ENCODE assay signal across 10 cellular contexts in the genomic region with DNA sequence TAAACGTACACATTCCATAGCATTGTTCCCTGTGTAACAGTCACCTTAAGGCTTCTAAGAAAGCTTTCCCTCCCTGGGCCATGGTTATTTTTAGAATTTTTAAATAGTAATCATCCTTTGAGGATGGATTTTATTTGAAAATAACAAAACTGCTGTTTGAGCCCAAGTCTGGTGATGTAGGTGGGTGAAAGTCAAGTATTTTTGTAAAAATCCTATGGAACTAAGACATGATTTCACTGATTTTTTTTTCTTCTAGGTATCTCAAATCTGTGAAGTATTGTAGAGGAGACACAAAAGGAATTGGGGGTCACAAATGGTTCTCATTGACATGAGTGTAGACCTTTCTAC. TPM values are rescaled to one million over a fixed set of nuclear protein-coding genes. Genes with fewer than 3 reads are reported as not detected.
DNase-seq lines count a peak whose midpoint lies in the region; FAIRE-seq and TF ChIP-seq lines count a peak whose summit lies in the region.
"Had no signal": no experiment of that assay in that cellular context is flagged by ENCODE, and none has a peak within 500 bp of the region (broad histone marks: within the 10 kb centered on the region; RNA-seq: fewer than 3 reads in every experiment).

No MANE protein-coding gene starts in this region.

- no peak overlapping the region for H2BK20ac ChIP-seq in H1 (ENCODE audit: low read length)

- H3K4me2 ChIP-seq in OCI-LY1 (ENCODE audit: low read length) (peak overlapping the region; percentile 94), H1 (ENCODE audit: insufficient read depth in 1 of 2, low read depth in 2 of 2, low read length in 2 of 2) (peak overlapping the region; percentile 99 to 100; a peak in 3 of 4 replicates)

- H2BK5ac ChIP-seq in H1 (ENCODE audit: low read depth, low read length): no peak overlapping the region

- no peak overlapping the region for H2BK12ac ChIP-seq in H1 (ENCODE audit: low read depth, low read length)

- POLR2A ChIA-PET in CD4-positive, alpha-beta memory T cell (lab: Charles Lee; ENCODE audit: partially characterized antibody): interaction anchor here (0.9 to 14.6 kb wide), 5 partner anchors 53 to 241 kb away, joined by 3 to 245 read pairs (median 6); a partner anchor contains a TSS
- POLR2A ChIA-PET in H1 (lab: Charles Lee; ENCODE audit: partially characterized antibody): no interaction called here
- POLR2A ChIA-PET in GM10248 (lab: Yijun Ruan, JAX): no interaction called here

- peaks cover 36 to 70% of the 10 kb centered on the region in 2 donors for H3K36me3 Mint-ChIP-seq in CD4-positive, alpha-beta memory T cell

- peaks cover 38% of the 10 kb centered on the region for H3K36me3 ChIP-seq in CD4-positive, alpha-beta memory T cell (ENCODE audit: insufficient read depth, low read length)
- H3K36me3 ChIP-seq in OCI-LY1 (ENCODE audit: insufficient read depth, low read length): peaks cover 45% of the 10 kb centered on the region; the same call in 1 of the 2 replicates
- peaks cover 24 to 48% (median 45%) of the 10 kb centered on the region in 4 experiments for H3K36me3 ChIP-seq in H1 (ENCODE audit: control insufficient read depth in 2 of 4, insufficient read depth in 4 of 4, low read length in 3 of 4)
- no peaks in the 10 kb centered on the region for H3K36me3 ChIP-seq in ovary

- H3K9me2 ChIP-seq in OCI-LY1 (ENCODE audit: low read depth, low read length): no peaks in the 10 kb centered on the region

- H3K4me1 ChIP-seq in CD4-positive, alpha-beta memory T cell (ENCODE audit: insufficient read depth, low read length): peaks cover 65% of the 10 kb centered on the region
- H3K4me1 ChIP-seq in OCI-LY1 (ENCODE audit: insufficient read depth, low read length, severe bottlenecking) (peaks cover 71% of the 10 kb centered on the region), H1 (replicated peaks in 1 of 4; ENCODE audit: control insufficient read depth in 3 of 4, insufficient read depth in 4 of 4, low read length in 3 of 4) (peaks cover 0 to 4% (median 0%) of the 10 kb centered on the region in 4 experiments; a peak in 1 of 7 replicates), ovary (ENCODE audit: insufficient read depth) (peaks cover 6% of the 10 kb centered on the region)

- H3K27ac ChIP-seq in CD4-positive, alpha-beta memory T cell (ENCODE audit: low read depth, low read length): peak overlapping the region; percentile 96
- no peak overlapping the region for H3K27ac ChIP-seq in OCI-LY1 (ENCODE audit: low read depth, low read length, poor library complexity, severe bottlenecking)
- no peak overlapping the region for H3K27ac ChIP-seq in H1 (ENCODE audit: low read depth, low read length)
- H3K27ac ChIP-seq in ovary: peak overlapping the region in 1 of 2 donors; percentile 10

- no peaks in the 10 kb centered on the region for H3K27me3 Mint-ChIP-seq in CD4-positive, alpha-beta memory T cell

- H3K27ac Mint-ChIP-seq in CD4-positive, alpha-beta memory T cell: peak overlapping the region; percentile 93 to 100 (median 98)

- H2AFZ ChIP-seq in OCI-LY1 (ENCODE audit: low read length) (no peak overlapping the region), H1 (ENCODE audit: low read length) (no peak overlapping the region)

- no peaks in the 10 kb centered on the region for H3K9me3 ChIP-seq in CD4-positive, alpha-beta memory T cell (ENCODE audit: control insufficient read depth in 1 of 2, low read length in 2 of 2)
- H3K9me3 ChIP-seq in OCI-LY1 (ENCODE audit: low read length) (no peaks in the 10 kb centered on the region), H1 (ENCODE audit: insufficient read depth in 2 of 2, low read depth in 1 of 2, low read length in 1 of 2) (no peaks in the 10 kb centered on the region), ovary (no peaks in the 10 kb centered on the region)

- no peak overlapping the region for H3K4ac ChIP-seq in H1 (replicated peaks; ENCODE audit: insufficient read length, low read depth, low read length)

- no peak overlapping the region for H4K91ac ChIP-seq in H1 (replicated peaks; ENCODE audit: insufficient read length, low read length)

- no peaks in the 10 kb centered on the region for H3K27me3 ChIP-seq in CD4-positive, alpha-beta memory T cell (ENCODE audit: insufficient read depth, low read length)
- H3K27me3 ChIP-seq in OCI-LY1 (ENCODE audit: insufficient read depth, low read length): no peaks in the 10 kb centered on the region
- H3K27me3 ChIP-seq in H1 (replicated peaks in 1 of 4; ENCODE audit: control insufficient read depth in 3 of 4, extremely low read depth in 1 of 4, insufficient read depth in 3 of 4, low read length in 3 of 4): no peaks in the 10 kb centered on the region
- no peaks in the 10 kb centered on the region for H3K27me3 ChIP-seq in ovary

- H3K4me1 Mint-ChIP-seq in CD4-positive, alpha-beta memory T cell: peaks cover 36 to 81% (median 56%) of the 10 kb centered on the region in 4 donors

- peak overlapping the region in 7 of 8 donors; percentile 94 to 100 (median 100) for H3K4me3 Mint-ChIP-seq in CD4-positive, alpha-beta memory T cell

- no peak for DNase-seq in CD4-positive, alpha-beta memory T cell
- DNase-seq in H1 (ENCODE audit: low read depth in 1 of 2, low spot score in 2 of 2) (no peak), ovary (no peak), GM10248 (ENCODE audit: extremely low spot score) (no peak), DMS153 treated with DMSO at 0.1 percent for 48 hours (lab: John Stamatoyannopoulos, UW; ENCODE audit: unreplicated experiment) (no peak), NCI-H1092 treated with DMSO at 0.1 percent for 48 hours (lab: John Stamatoyannopoulos, UW) (no peak), retina (no peak)

- peak overlapping the region; percentile 24; the same call in 1 of the 2 replicates for H3K9ac ChIP-seq in OCI-LY1 (ENCODE audit: low read length)
- no peak overlapping the region for H3K9ac ChIP-seq in H1 (replicated peaks in 1 of 4; ENCODE audit: extremely low read depth in 1 of 4, low read depth in 3 of 4, low read length in 3 of 4)

- no peak overlapping the region for H2BK120ac ChIP-seq in H1 (replicated peaks; ENCODE audit: low read depth, low read length)

- H4K20me1 ChIP-seq in OCI-LY1 (ENCODE audit: insufficient read depth, low read length): no peaks in the 10 kb centered on the region
- peaks cover 0 to 8% of the 10 kb centered on the region in 2 experiments for H4K20me1 ChIP-seq in H1 (replicated peaks in 1 of 2; ENCODE audit: control insufficient read depth in 1 of 2, insufficient read depth in 2 of 2, low read length in 2 of 2)

- no peaks in the 10 kb centered on the region for H3K79me1 ChIP-seq in H1 (ENCODE audit: low read depth, low read length)

- no peaks in the 10 kb centered on the region for H3K9me3 Mint-ChIP-seq in CD4-positive, alpha-beta memory T cell

- H3K79me2 ChIP-seq in OCI-LY1 (ENCODE audit: insufficient read depth, low read length): peaks cover 21% of the 10 kb centered on the region
- H3K79me2 ChIP-seq in H1 (ENCODE audit: control insufficient read depth in 1 of 2, insufficient read depth in 2 of 2, low read length in 2 of 2): peaks cover 21 to 35% of the 10 kb centered on the region in 2 experiments

- H4K8ac ChIP-seq in H1 (ENCODE audit: extremely low read depth, insufficient read depth, low read length): no peak overlapping the region

- no peak for FAIRE-seq in H1 (lab: Jason Lieb, UNC)
- FAIRE-seq: colon, small intestine had no signal

- no peaks in the 10 kb centered on the region for H3F3A ChIP-seq in OCI-LY1 (ENCODE audit: insufficient read depth, low read length)

- TF ChIP-seq EP300 in H1 (IDR thresholded peaks at IDR 0.05; ENCODE audit: borderline replicate concordance in 1 of 2, low read depth in 2 of 2, low read length in 2 of 2): no peak
- TF ChIP-seq EP300 in ovary (IDR thresholded peaks at IDR 0.05): no peak

- no peak overlapping the region for H2AK5ac ChIP-seq in H1 (ENCODE audit: low read depth, low read length)

- H3K56ac ChIP-seq in H1 (replicated peaks; ENCODE audit: insufficient read length, low read depth, low read length): no peak overlapping the region

- TF ChIP-seq POLR2A in H1 (IDR thresholded peaks at IDR 0.05; ENCODE audit: control extremely low read depth in 1 of 2, low read depth in 2 of 2, low read length in 2 of 2) (no peak), ovary (IDR thresholded peaks at IDR 0.05) (no peak)

- CTCF ChIA-PET in CD4-positive, alpha-beta memory T cell (lab: Charles Lee; ENCODE audit: partially characterized antibody): interaction anchor here (0.7 to 17.1 kb wide), 16 partner anchors 9 to 532 kb away, joined by 3 to 339 read pairs (median 4); a partner anchor contains a TSS
- CTCF ChIA-PET in H1 (lab: Charles Lee; ENCODE audit: partially characterized antibody) (interaction anchor here (0.9 to 24.3 kb wide), 10 partner anchors 9 to 206 kb away, joined by 3 to 523 read pairs (median 4); a partner anchor contains a TSS), GM10248 (lab: Yijun Ruan, JAX) (interaction anchor here (0.6 to 22.9 kb wide), 17 partner anchors 9 to 529 kb away, joined by 3 to 543 read pairs (median 6); a partner anchor contains a TSS)

- TF ChIP-seq CTCF in OCI-LY1 (IDR thresholded peaks at IDR 0.05; ENCODE audit: low read length): no peak
- TF ChIP-seq CTCF in H1 (IDR thresholded peaks at IDR 0.05; ENCODE audit: control extremely low read depth in 1 of 3, insufficient read depth in 1 of 3, low read depth in 1 of 3, low read length in 3 of 3): no peak
- no peak for TF ChIP-seq CTCF in ovary (IDR thresholded peaks at IDR 0.05)
- no peak for TF ChIP-seq CTCF in GM10248 (IDR thresholded peaks at IDR 0.05; ENCODE audit: control extremely low read depth, extremely low read depth, low read depth, missing control alignments)

- WGBS in H1 (ENCODE audit: extremely low coverage in 1 of 2, insufficient coverage in 1 of 2, insufficient read length in 1 of 2, insufficient replicate concordance in 2 of 2, low coverage in 1 of 2, low lambda C conversion rate in 2 of 2, missing lambda C conversion rate in 1 of 2), 2 experiments: 45% methylated on average over 1 of the region's 1 CpG; no CpG with 5 or more reads in 1 of the 2 experiments
- WGBS in ovary, 3 donors: 5 to 8% (median 6%) methylated on average over 1 of the region's 1 CpG

- no peak overlapping the region for H3K23ac ChIP-seq in H1 (ENCODE audit: insufficient read length)

- no peak overlapping the region for H3K18ac ChIP-seq in H1 (ENCODE audit: extremely low read depth, low read length)

- peak overlapping the region in 1 of 2 donors; percentile 78 for H3K4me3 ChIP-seq in CD4-positive, alpha-beta memory T cell (ENCODE audit: low read length in 2 of 2)
- H3K4me3 ChIP-seq in OCI-LY1 (ENCODE audit: low read depth, low read length, poor library complexity, severe bottlenecking): peak overlapping the region; percentile 79
- peak overlapping the region in 1 of 4 experiments; percentile 91; a peak in 3 of 8 replicates for H3K4me3 ChIP-seq in H1 (ENCODE audit: extremely low read depth in 1 of 4, insufficient read depth in 2 of 4, low read depth in 3 of 4, low read length in 4 of 4)
- H3K4me3 ChIP-seq in ovary: peak overlapping the region; percentile 96

- intact Hi-C loops in CD4-positive, alpha-beta memory T cell (cut with micrococcal nuclease): loop anchor here (1.0 to 10.0 kb wide), 8 partner anchors 55 to 801 kb away; a partner anchor contains a TSS
- intact Hi-C loops in ovary (cut with DNase I): loop anchor here (2.0 to 10.0 kb wide), 9 partner anchors 53 to 534 kb away; a partner anchor contains a TSS

- peaks cover 20% of the 10 kb centered on the region for H3K23me2 ChIP-seq in H1 (ENCODE audit: low read depth, low read length)

- H3K14ac ChIP-seq in H1 (ENCODE audit: insufficient read length): no peak overlapping the region

- no peak overlapping the region for H4K5ac ChIP-seq in H1 (ENCODE audit: insufficient read length, low read depth, low read length)

- H2BK15ac ChIP-seq in H1 (ENCODE audit: low read length): no peak overlapping the region

- no peak for TF ChIP-seq RAD21 in H1 (IDR thresholded peaks at IDR 0.05 in 1 of 2, conservative IDR thresholded peaks at IDR 0.05 in 1 of 2; ENCODE audit: low read depth in 2 of 2, low read length in 2 of 2)

RNA-seq across cellular contexts. Expression of a gene that starts 1.4 kb away (rescaled TPM):
- 100 to 1,000 TPM; 182 to 195 TPM for total RNA-seq in CD4-positive, alpha-beta memory T cell
- 100 to 1,000 TPM; 267 to 316 TPM for polyA plus RNA-seq in CD4-positive, alpha-beta memory T cell
- total RNA-seq in H1 (2021; fragmentation: NEBNext Ultra II Directional; extraction: Animal tissue kit (Norgen Biotek cat#: 25700)): 78.1 and 82.3 TPM in 2 replicates
- polyA plus RNA-seq in H1 (2011; rRNA removed) (54.5 and 72.1 TPM in 2 replicates), ovary (100 to 1,000 TPM; 207 to 298 TPM)
- polyA plus RNA-seq in H1 (2011; cell fraction: cytosol; rRNA removed): 78.1 TPM
- 62.2 TPM for polyA plus RNA-seq in H1 (2011; cell fraction: nucleus; rRNA removed)
- 90.4 to 92.7 TPM (median 91.1 TPM) in 4 replicates for polyA plus RNA-seq in H1 (2012, experiment 1 of 2)
- polyA plus RNA-seq in H1 (2012, experiment 2 of 2): 48.9 TPM
- 70.5 TPM for polyA plus RNA-seq in H1 (2013, experiment 1 of 2)
- polyA plus RNA-seq in H1 (2013, experiment 2 of 2): 70.7 TPM
- polyA minus RNA-seq in H1 (2011; rRNA and poly(A)+ RNA removed): 43.8 and 59.1 TPM in 2 replicates
- polyA minus RNA-seq in H1 (2011; cell fraction: cytosol; rRNA and poly(A)+ RNA removed): 19.7 TPM
- polyA minus RNA-seq in H1 (2011; cell fraction: nucleus; rRNA and poly(A)+ RNA removed): 42.0 TPM
- 100 to 1,000 TPM; 110 to 238 (median 156) TPM for total RNA-seq in ovary

RNA-seq across cellular contexts. Expression of a gene that starts 2.8 kb away (rescaled TPM):
- total RNA-seq in CD4-positive, alpha-beta memory T cell: 100 to 1,000 TPM; 101 to 112 TPM
- 10 to 100 TPM; 25.9 to 52.5 TPM for polyA plus RNA-seq in CD4-positive, alpha-beta memory T cell
- 89.6 and 103 TPM in 2 replicates for total RNA-seq in H1 (2021; fragmentation: NEBNext Ultra II Directional; extraction: Animal tissue kit (Norgen Biotek cat#: 25700))
- polyA plus RNA-seq in H1 (2011; rRNA removed) (16.0 and 21.4 TPM in 2 replicates), ovary (10 to 100 TPM; 27.9 to 36.2 TPM)
- polyA plus RNA-seq in H1 (2011; cell fraction: cytosol; rRNA removed): 38.1 TPM
- 57.9 TPM for polyA plus RNA-seq in H1 (2011; cell fraction: nucleus; rRNA removed)
- 66.9 to 81.1 TPM (median 74.1 TPM) in 4 replicates for polyA plus RNA-seq in H1 (2012, experiment 1 of 2)
- polyA plus RNA-seq in H1 (2012, experiment 2 of 2): 10.3 TPM
- 46.8 TPM for polyA plus RNA-seq in H1 (2013, experiment 1 of 2)
- polyA plus RNA-seq in H1 (2013, experiment 2 of 2): 41.7 TPM
- 53.9 and 54.8 TPM in 2 replicates for polyA minus RNA-seq in H1 (2011; rRNA and poly(A)+ RNA removed)
- 43.7 TPM for polyA minus RNA-seq in H1 (2011; cell fraction: cytosol; rRNA and poly(A)+ RNA removed)
- 142 TPM for polyA minus RNA-seq in H1 (2011; cell fraction: nucleus; rRNA and poly(A)+ RNA removed)
- total RNA-seq in ovary: 10 to 100 TPM; 44.5 to 55.3 (median 48.3) TPM

RNA-seq across cellular contexts. Expression of a gene that starts 34.1 kb away (rescaled TPM):
- under 1 TPM; 0.30 to 0.58 TPM for total RNA-seq in CD4-positive, alpha-beta memory T cell
- polyA plus RNA-seq in CD4-positive, alpha-beta memory T cell: under 1 TPM in 1 of 2 donors, not detected in 1; 0.42 TPM
- 0.48 and 0.61 TPM in 2 replicates for total RNA-seq in H1 (2021; fragmentation: NEBNext Ultra II Directional; extraction: Animal tissue kit (Norgen Biotek cat#: 25700))
- polyA plus RNA-seq in H1 (2011; rRNA removed) (0.35 TPM in 2 replicates), ovary (10 to 100 TPM in 1 of 2 donors, 1 to 10 TPM in 1; 2.0 to 12.3 TPM)
- polyA plus RNA-seq in H1 (2011; cell fraction: cytosol; rRNA removed): 0.41 TPM
- 0.27 TPM for polyA plus RNA-seq in H1 (2011; cell fraction: nucleus; rRNA removed)
- 0.16 to 0.42 TPM (median 0.24 TPM) in 4 replicates for polyA plus RNA-seq in H1 (2012, experiment 1 of 2)
- polyA plus RNA-seq in H1 (2012, experiment 2 of 2): 0.26 TPM
- 0.55 TPM for polyA plus RNA-seq in H1 (2013, experiment 1 of 2)
- 0.68 TPM for polyA plus RNA-seq in H1 (2013, experiment 2 of 2)
- not detected in 2 replicates for polyA minus RNA-seq in H1 (2011; rRNA and poly(A)+ RNA removed)
- polyA minus RNA-seq in H1 (2011; cell fraction: cytosol; rRNA and poly(A)+ RNA removed): not detected
- not detected for polyA minus RNA-seq in H1 (2011; cell fraction: nucleus; rRNA and poly(A)+ RNA removed)
- 1 to 10 TPM in 5 of 7 donors, under 1 TPM in 2; 0.25 to 3.9 (median 1.7) TPM for total RNA-seq in ovary

RNA-seq across cellular contexts. Expression of a gene that starts 48.7 kb away (rescaled TPM):
- total RNA-seq in CD4-positive, alpha-beta memory T cell: 10 to 100 TPM; 10.6 to 12.3 TPM
- 1 to 10 TPM; 2.3 to 3.9 TPM for polyA plus RNA-seq in CD4-positive, alpha-beta memory T cell
- 6.0 TPM in 2 replicates for total RNA-seq in H1 (2021; fragmentation: NEBNext Ultra II Directional; extraction: Animal tissue kit (Norgen Biotek cat#: 25700))
- polyA plus RNA-seq in H1 (2011; rRNA removed) (2.2 and 3.0 TPM in 2 replicates), ovary (1 to 10 TPM; 2.0 to 6.0 TPM)
- polyA plus RNA-seq in H1 (2011; cell fraction: cytosol; rRNA removed): 2.3 TPM
- polyA plus RNA-seq in H1 (2011; cell fraction: nucleus; rRNA removed): 6.1 TPM
- polyA plus RNA-seq in H1 (2012, experiment 1 of 2): 4.6 to 6.0 TPM (median 5.7 TPM) in 4 replicates
- polyA plus RNA-seq in H1 (2012, experiment 2 of 2): 1.9 TPM
- 5.6 TPM for polyA plus RNA-seq in H1 (2013, experiment 1 of 2)
- polyA plus RNA-seq in H1 (2013, experiment 2 of 2): 6.5 TPM
- polyA minus RNA-seq in H1 (2011; rRNA and poly(A)+ RNA removed): 5.3 TPM in 2 replicates
- polyA minus RNA-seq in H1 (2011; cell fraction: cytosol; rRNA and poly(A)+ RNA removed): 4.6 TPM
- 7.9 TPM for polyA minus RNA-seq in H1 (2011; cell fraction: nucleus; rRNA and poly(A)+ RNA removed)
- total RNA-seq in ovary: 10 to 100 TPM in 1 of 7 donors, 1 to 10 TPM in 6; 3.9 to 12.7 (median 7.6) TPM
